In genomic region chr2:144288428-144288827, GRCh38 we compare ENCODE assay signal across 25 cellular contexts.
A peak's percentile ranks its signal among the peaks of the same experiment; 100 is the strongest.
DNase-seq lines count a peak whose midpoint lies in the region; ATAC-seq, FAIRE-seq and TF ChIP-seq lines count a peak whose summit lies in the region.
"Had no signal": no experiment of that assay in that cellular context is flagged by ENCODE, and none has a peak within 500 bp of the region (broad histone marks: within the 10 kb centered on the region; RNA-seq: fewer than 3 reads in every experiment).

No MANE protein-coding gene starts in this region.

- no peaks in the 10 kb centered on the region for H3K27me3 Mint-ChIP-seq in activated naive CD4-positive, alpha-beta T cell treated with anti-CD3 and anti-CD28 coated beads, Interleukin-2, amount 50 U/mL, for 24 hours
- H3K27me3 Mint-ChIP-seq in activated naive CD4-positive, alpha-beta T cell treated with anti-CD3 and anti-CD28 coated beads, Interleukin-2, amount 10 ng/mL, durations not matched to agents 7 days and 5 days: no peaks in the 10 kb centered on the region
- H3K27me3 Mint-ChIP-seq in astrocyte (ENCODE audit: low read depth, unreplicated experiment) (no peaks in the 10 kb centered on the region), glutamatergic neuron (ENCODE audit: unreplicated experiment) (peaks cover 3% of the 10 kb centered on the region)
- H3K27me3 Mint-ChIP-seq: CD8-positive, alpha-beta memory T cell had no signal

- no peaks in the 10 kb centered on the region for H3K36me3 ChIP-seq in astrocyte (ENCODE audit: insufficient read depth, low read length)
- H3K36me3 ChIP-seq: BLaER1 treated with 17β-estradiol and CSF1 and Interleukin-3, amounts not matched to agents 10 nM and 100 nM; SJCRH30 had no signal

- peak overlapping the region; percentile 71 for H3K27ac Mint-ChIP-seq in activated naive CD4-positive, alpha-beta T cell treated with anti-CD3 and anti-CD28 coated beads, Interleukin-2, amount 50 U/mL, for 24 hours
- H3K27ac Mint-ChIP-seq in activated naive CD4-positive, alpha-beta T cell treated with anti-CD3 and anti-CD28 coated beads, Interleukin-2, amount 10 ng/mL, durations not matched to agents 7 days and 5 days: no peak overlapping the region
- peak overlapping the region; percentile 28 for H3K27ac Mint-ChIP-seq in astrocyte (ENCODE audit: unreplicated experiment)
- H3K27ac Mint-ChIP-seq in glutamatergic neuron (ENCODE audit: unreplicated experiment): peak overlapping the region; percentile 16
- no peak overlapping the region for H3K27ac Mint-ChIP-seq in stimulated activated effector memory CD8-positive, alpha-beta T cell treated with anti-CD3 and anti-CD28 coated beads, Interleukin-12 subunit alpha, Interleukin-12 subunit beta, amount 100 ng/mL, for 72 hours

- H3K27me3 ChIP-seq in astrocyte (ENCODE audit: insufficient read depth, low read length): no peaks in the 10 kb centered on the region
- H3K27me3 ChIP-seq: BLaER1 treated with 17β-estradiol and CSF1 and Interleukin-3, amounts not matched to agents 10 nM and 100 nM; SJCRH30 had no signal

- H3K9me3 ChIP-seq in astrocyte (ENCODE audit: insufficient read depth, low read depth, low read length): no peaks in the 10 kb centered on the region
- H3K9me3 ChIP-seq: BLaER1 treated with 17β-estradiol and CSF1 and Interleukin-3, amounts not matched to agents 10 nM and 100 nM had no signal

- no peaks in the 10 kb centered on the region for H4K20me1 ChIP-seq in astrocyte (ENCODE audit: insufficient read depth, low read length)
- H4K20me1 ChIP-seq: BLaER1 treated with 17β-estradiol and CSF1 and Interleukin-3, amounts not matched to agents 10 nM and 100 nM had no signal

- H3K79me2 ChIP-seq in astrocyte (ENCODE audit: insufficient read depth, low read length): no peaks in the 10 kb centered on the region

- H3K4me2 ChIP-seq in astrocyte (ENCODE audit: low read length): no peak overlapping the region
- H3K4me2 ChIP-seq: BLaER1 treated with 17β-estradiol and CSF1 and Interleukin-3, amounts not matched to agents 10 nM and 100 nM; KMS-11 had no signal

- DNase-seq in activated naive CD4-positive, alpha-beta T cell treated with anti-CD3 and anti-CD28 coated beads, Interleukin-2, amount 10 ng/mL, durations not matched to agents 7 days and 5 days: no peak
- DNase-seq in astrocyte (ENCODE audit: low read depth): peak; percentile 17
- DNase-seq in glutamatergic neuron: no peak
- no peak for DNase-seq in NCI-H1930 (lab: John Stamatoyannopoulos, UW)
- no peak for DNase-seq in HTR-8/SVneo (ENCODE audit: insufficient read length, low spot score)
- DNase-seq in stimulated activated effector memory CD8-positive, alpha-beta T cell treated with anti-CD3 and anti-CD28 coated beads, Interleukin-12 subunit alpha, Interleukin-12 subunit beta, amount 100 ng/mL, for 72 hours (ENCODE audit: low spot score in 2 of 2): no peak
- DNase-seq: CD8-positive, alpha-beta memory T cell; DND-41; GF-D8; H9; NCI-H1048; NCI-H1436 treated with DMSO at 0.1 percent for 48 hours; NCI-H2081; NCI-H510A treated with DMSO at 0.1 percent for 48 hours; NCI-H82; PC-3; SJCRH30 had no signal

- CTCF ChIA-PET in activated naive CD4-positive, alpha-beta T cell treated with anti-CD3 and anti-CD28 coated beads, Interleukin-2, amount 10 ng/mL, durations not matched to agents 7 days and 5 days (lab: Charles Lee): no interaction called here

- H3K4me1 ChIP-seq in astrocyte (ENCODE audit: insufficient read depth, low read length): no peaks in the 10 kb centered on the region
- H3K4me1 ChIP-seq: BLaER1 treated with 17β-estradiol and CSF1 and Interleukin-3, amounts not matched to agents 10 nM and 100 nM; SJCRH30 had no signal

- H3K4me3 ChIP-seq in astrocyte (ENCODE audit: insufficient read depth, low read depth, low read length): no peak overlapping the region
- H3K4me3 ChIP-seq: BLaER1 treated with 17β-estradiol and CSF1 and Interleukin-3, amounts not matched to agents 10 nM and 100 nM; SJCRH30 had no signal

- no peak overlapping the region for H3K27ac ChIP-seq in astrocyte (ENCODE audit: low read depth, low read length)
- H3K27ac ChIP-seq: 22Rv1; BLaER1 treated with 17β-estradiol and CSF1 and Interleukin-3, amounts not matched to agents 10 nM and 100 nM; KMS-11; RWPE1; SJCRH30 had no signal

- peaks cover 4% of the 10 kb centered on the region for H3K36me3 Mint-ChIP-seq in activated naive CD4-positive, alpha-beta T cell treated with anti-CD3 and anti-CD28 coated beads, Interleukin-2, amount 50 U/mL, for 24 hours
- no peaks in the 10 kb centered on the region for H3K36me3 Mint-ChIP-seq in activated naive CD4-positive, alpha-beta T cell treated with anti-CD3 and anti-CD28 coated beads, Interleukin-2, amount 10 ng/mL, durations not matched to agents 7 days and 5 days
- peaks cover 2% of the 10 kb centered on the region for H3K36me3 Mint-ChIP-seq in astrocyte (ENCODE audit: low read depth, unreplicated experiment)
- H3K36me3 Mint-ChIP-seq in glutamatergic neuron (ENCODE audit: unreplicated experiment): no peaks in the 10 kb centered on the region
- H3K36me3 Mint-ChIP-seq in stimulated activated effector memory CD8-positive, alpha-beta T cell treated with anti-CD3 and anti-CD28 coated beads, Interleukin-12 subunit alpha, Interleukin-12 subunit beta, amount 100 ng/mL, for 72 hours: no peaks in the 10 kb centered on the region

- no peaks in the 10 kb centered on the region for H3K4me1 Mint-ChIP-seq in activated naive CD4-positive, alpha-beta T cell treated with anti-CD3 and anti-CD28 coated beads, Interleukin-2, amount 50 U/mL, for 24 hours
- no peaks in the 10 kb centered on the region for H3K4me1 Mint-ChIP-seq in activated naive CD4-positive, alpha-beta T cell treated with anti-CD3 and anti-CD28 coated beads, Interleukin-2, amount 10 ng/mL, durations not matched to agents 7 days and 5 days
- peaks cover 5% of the 10 kb centered on the region for H3K4me1 Mint-ChIP-seq in astrocyte (ENCODE audit: low read depth, unreplicated experiment)
- peaks cover 3% of the 10 kb centered on the region for H3K4me1 Mint-ChIP-seq in glutamatergic neuron (ENCODE audit: low read depth, unreplicated experiment)
- peaks cover 24% of the 10 kb centered on the region for H3K4me1 Mint-ChIP-seq in stimulated activated effector memory CD8-positive, alpha-beta T cell treated with anti-CD3 and anti-CD28 coated beads, Interleukin-12 subunit alpha, Interleukin-12 subunit beta, amount 100 ng/mL, for 72 hours

- no peak overlapping the region for H3K9ac ChIP-seq in astrocyte (ENCODE audit: low read length)
- H3K9ac ChIP-seq: BLaER1 treated with 17β-estradiol and CSF1 and Interleukin-3, amounts not matched to agents 10 nM and 100 nM; KMS-11 had no signal

- H3K9me3 Mint-ChIP-seq in activated naive CD4-positive, alpha-beta T cell treated with anti-CD3 and anti-CD28 coated beads, Interleukin-2, amount 50 U/mL, for 24 hours: peaks cover 4% of the 10 kb centered on the region
- peaks cover 2% of the 10 kb centered on the region for H3K9me3 Mint-ChIP-seq in activated naive CD4-positive, alpha-beta T cell treated with anti-CD3 and anti-CD28 coated beads, Interleukin-2, amount 10 ng/mL, durations not matched to agents 7 days and 5 days
- H3K9me3 Mint-ChIP-seq in astrocyte (ENCODE audit: unreplicated experiment): no peaks in the 10 kb centered on the region
- H3K9me3 Mint-ChIP-seq in glutamatergic neuron (ENCODE audit: unreplicated experiment): no peaks in the 10 kb centered on the region
- H3K9me3 Mint-ChIP-seq in stimulated activated effector memory CD8-positive, alpha-beta T cell treated with anti-CD3 and anti-CD28 coated beads, Interleukin-12 subunit alpha, Interleukin-12 subunit beta, amount 100 ng/mL, for 72 hours: peaks cover 3% of the 10 kb centered on the region
- H3K9me3 Mint-ChIP-seq: CD8-positive, alpha-beta memory T cell had no signal

- no peak for ATAC-seq in GM18517 (IDR thresholded peaks at IDR 0.05; ENCODE audit: unreplicated experiment)
- ATAC-seq in stimulated activated effector memory CD8-positive, alpha-beta T cell treated with anti-CD3 and anti-CD28 coated beads, Interleukin-12 subunit alpha, Interleukin-12 subunit beta, amount 100 ng/mL, for 72 hours: no peak
- ATAC-seq: PC-3 had no signal

- TF ChIP-seq CTCF in astrocyte (IDR thresholded peaks at IDR 0.05; ENCODE audit: insufficient read depth, low read depth, low read length) (no peak), glutamatergic neuron (IDR thresholded peaks at IDR 0.05; ENCODE audit: partially characterized antibody, unreplicated experiment) (no peak)

- FAIRE-seq in astrocyte (lab: Jason Lieb, UNC) (no peak), HTR-8/SVneo (lab: Jason Lieb, UNC) (no peak)
- FAIRE-seq: GM12891, GM18507 had no signal

- no peak overlapping the region for H2AFZ ChIP-seq in astrocyte (ENCODE audit: low read depth, low read length)

- H3K4me3 Mint-ChIP-seq in activated naive CD4-positive, alpha-beta T cell treated with anti-CD3 and anti-CD28 coated beads, Interleukin-2, amount 50 U/mL, for 24 hours: no peak overlapping the region
- H3K4me3 Mint-ChIP-seq in activated naive CD4-positive, alpha-beta T cell treated with anti-CD3 and anti-CD28 coated beads, Interleukin-2, amount 10 ng/mL, durations not matched to agents 7 days and 5 days: no peak overlapping the region
- H3K4me3 Mint-ChIP-seq in astrocyte (ENCODE audit: unreplicated experiment) (no peak overlapping the region), glutamatergic neuron (ENCODE audit: unreplicated experiment) (no peak overlapping the region)
- H3K4me3 Mint-ChIP-seq in stimulated activated effector memory CD8-positive, alpha-beta T cell treated with anti-CD3 and anti-CD28 coated beads, Interleukin-12 subunit alpha, Interleukin-12 subunit beta, amount 100 ng/mL, for 72 hours: no peak overlapping the region
- H3K4me3 Mint-ChIP-seq: CD8-positive, alpha-beta memory T cell; H9 had no signal

Comparison
In these comparisons a context has a peak if more than half of its experiments do, and no peak if none do; other contexts are left out.
1. H3K27ac Mint-ChIP-seq: peak in activated naive CD4-positive, alpha-beta T cell treated with anti-CD3 and anti-CD28 coated beads, Interleukin-2, amount 50 U/mL, for 24 hours (single experiment), astrocyte (single experiment) and glutamatergic neuron (single experiment); none in activated naive CD4-positive, alpha-beta T cell treated with anti-CD3 and anti-CD28 coated beads, Interleukin-2, amount 10 ng/mL, durations not matched to agents 7 days and 5 days (single experiment) and stimulated activated effector memory CD8-positive, alpha-beta T cell treated with anti-CD3 and anti-CD28 coated beads, Interleukin-12 subunit alpha, Interleukin-12 subunit beta, amount 100 ng/mL, for 72 hours (single experiment).